In genomic region chr2:64768426-64769033, GRCh38 we compare ENCODE assay signal across 8 cellular contexts.
A peak's percentile ranks its signal among the peaks of the same experiment; 100 is the strongest.
DNase-seq lines count a peak whose midpoint lies in the region; ATAC-seq and TF ChIP-seq lines count a peak whose summit lies in the region.

No MANE protein-coding gene starts in this region.

- peak overlapping the region; percentile 95 for H3K4me2 ChIP-seq in BLaER1

- ATAC-seq in HG02840 (IDR thresholded peaks at IDR 0.05; ENCODE audit: low FRiP score, unreplicated experiment) (no peak), GM18873 (IDR thresholded peaks at IDR 0.05; ENCODE audit: low FRiP score, unreplicated experiment) (no peak), HG03097 (IDR thresholded peaks at IDR 0.05; ENCODE audit: low FRiP score, unreplicated experiment) (no peak), GM19324 (IDR thresholded peaks at IDR 0.05; ENCODE audit: low FRiP score, unreplicated experiment) (no peak)

- intact Hi-C loops in breast epithelium (cut with DNase I; ENCODE audit: low total_unique reads): no loop called here

- peak overlapping the region; percentile 78 for H3K4me3 ChIP-seq in BLaER1
- H3K4me3 ChIP-seq in breast epithelium: peak overlapping the region; percentile 59 to 92 (median 76)
- peak overlapping the region; percentile 59 for H3K4me3 ChIP-seq in mononuclear cell (ENCODE audit: low read length)

- H3K36me3 ChIP-seq in BLaER1 (no peaks in the 10 kb centered on the region), KOPT-K1 (ENCODE audit: insufficient read depth, low read length) (no peaks in the 10 kb centered on the region), breast epithelium (no peaks in the 10 kb centered on the region)

- peak overlapping the region; percentile 76 for H3K27ac ChIP-seq in BLaER1
- peak overlapping the region; percentile 69 for H3K27ac ChIP-seq in KOPT-K1 (ENCODE audit: low read depth, low read length, poor library complexity, severe bottlenecking)
- peak overlapping the region; percentile 98 for H3K27ac ChIP-seq in breast epithelium

- H4K20me1 ChIP-seq in BLaER1: no peaks in the 10 kb centered on the region

- TF ChIP-seq CTCF in breast epithelium (IDR thresholded peaks at IDR 0.05): no peak

- H3K27me3 ChIP-seq in BLaER1: no peaks in the 10 kb centered on the region
- no peaks in the 10 kb centered on the region for H3K27me3 ChIP-seq in breast epithelium
- H3K27me3 ChIP-seq in mononuclear cell (ENCODE audit: insufficient read depth, low read length): no peaks in the 10 kb centered on the region

- H3K9me3 ChIP-seq in BLaER1 (no peaks in the 10 kb centered on the region), KOPT-K1 (ENCODE audit: insufficient read depth, low read length, poor library complexity, severe bottlenecking) (no peaks in the 10 kb centered on the region), breast epithelium (no peaks in the 10 kb centered on the region), mononuclear cell (ENCODE audit: low read depth, low read length) (no peaks in the 10 kb centered on the region)

- DNase-seq in breast epithelium (ENCODE audit: low spot score in 2 of 2): no peak

- peaks cover 29% of the 10 kb centered on the region for H3K4me1 ChIP-seq in BLaER1
- peaks cover 0 to 4% of the 10 kb centered on the region in 2 donors for H3K4me1 ChIP-seq in breast epithelium
- peaks cover 15% of the 10 kb centered on the region for H3K4me1 ChIP-seq in mononuclear cell (ENCODE audit: insufficient read depth, low read length)

- H3K9ac ChIP-seq in BLaER1: peak overlapping the region; percentile 78

- no peak for TF ChIP-seq POLR2A in breast epithelium (IDR thresholded peaks at IDR 0.05)
